15 cellular contexts compared by ENCODE assay signal in genomic region chr2:181910028-181910763, GRCh38. TPM values are rescaled to one million over a fixed set of nuclear protein-coding genes. Genes with fewer than 3 reads are reported as not detected.
DNase-seq lines count a peak whose midpoint lies in the region; ATAC-seq and TF ChIP-seq lines count a peak whose summit lies in the region.
"Had no signal": no experiment of that assay in that cellular context is flagged by ENCODE, and none has a peak within 500 bp of the region (broad histone marks: within the 10 kb centered on the region; RNA-seq: fewer than 3 reads in every experiment).

No MANE protein-coding gene starts in this region.

- H3K4me1 ChIP-seq in left lung = peaks cover 11 to 53% of the 10 kb centered on the region in 2 donors
- H3K4me1 ChIP-seq: colonic mucosa had no signal

- H3K4me3 ChIP-seq in left lung = no peak overlapping the region
- H3K4me3 ChIP-seq: colonic mucosa, suprapubic skin had no signal

- peak; percentile 48 for ATAC-seq in GM18502 (IDR thresholded peaks at IDR 0.05; ENCODE audit: poor library complexity, unreplicated experiment)
- ATAC-seq in GM21515 (IDR thresholded peaks at IDR 0.05; ENCODE audit: unreplicated experiment) = peak; percentile 46
- ATAC-seq in HG03103 (IDR thresholded peaks at IDR 0.05; ENCODE audit: low read depth, unreplicated experiment) = peak; percentile 43
- peak; percentile 38 for ATAC-seq in left lung
- ATAC-seq: left ventricle myocardium superior had no signal

- H3K27me3 ChIP-seq in left lung = no peaks in the 10 kb centered on the region
- H3K27me3 ChIP-seq: colonic mucosa, suprapubic skin had no signal

- intact Hi-C loops in left lung (cut with DNase I) = loop anchor here in 1 of 2 donors (10.0 kb wide), 1 partner anchor 165 kb away; no protein-coding TSS in a partner anchor

- DNase-seq in left lung (no peak), superior temporal gyrus (ENCODE audit: extremely low spot score) (no peak), LoVo (ENCODE audit: low spot score) (no peak)
- DNase-seq in stimulated activated CD4-positive, alpha-beta T cell treated with anti-CD3 and anti-CD28 coated beads, Interleukin-4, amount 100 ng/mL, for 1 hour = no peak
- DNase-seq in activated naive CD4-positive, alpha-beta T cell treated with Interleukin-2 at 50 U/mL for 16 hours = no peak
- DNase-seq: colonic mucosa; left ventricle myocardium superior; NCI-H1694 treated with DMSO at 0.1 percent for 48 hours; NCI-H446 treated with DMSO at 0.1 percent for 48 hours; stimulated activated CD4-positive, alpha-beta T cell treated with anti-CD3 and anti-CD28 coated beads, Interleukin-4, amount 100 ng/mL, for 4 hours; stimulated activated CD8-positive, alpha-beta memory T cell treated with anti-CD3 and anti-CD28 coated beads, Interleukin-4, amount 100 ng/mL, for 48 hours had no signal

- H3K27ac ChIP-seq in left lung = peak overlapping the region in 1 of 2 donors; percentile 15
- H3K27ac ChIP-seq: colonic mucosa, suprapubic skin had no signal

- no peak for TF ChIP-seq CTCF in left lung (IDR thresholded peaks at IDR 0.05)

- H3K9me3 ChIP-seq in left lung = no peaks in the 10 kb centered on the region
- H3K9me3 ChIP-seq: colonic mucosa, suprapubic skin had no signal

- peaks cover 0 to 45% of the 10 kb centered on the region in 2 donors for H3K36me3 ChIP-seq in left lung

RNA-seq across cellular contexts. Expression of gene ITPRID2, which starts 18.7 kb away (rescaled TPM):
- 100 to 1,000 TPM; 162 to 175 TPM for total RNA-seq in left lung
